32 cellular contexts compared by ENCODE assay signal in the genomic region with DNA sequence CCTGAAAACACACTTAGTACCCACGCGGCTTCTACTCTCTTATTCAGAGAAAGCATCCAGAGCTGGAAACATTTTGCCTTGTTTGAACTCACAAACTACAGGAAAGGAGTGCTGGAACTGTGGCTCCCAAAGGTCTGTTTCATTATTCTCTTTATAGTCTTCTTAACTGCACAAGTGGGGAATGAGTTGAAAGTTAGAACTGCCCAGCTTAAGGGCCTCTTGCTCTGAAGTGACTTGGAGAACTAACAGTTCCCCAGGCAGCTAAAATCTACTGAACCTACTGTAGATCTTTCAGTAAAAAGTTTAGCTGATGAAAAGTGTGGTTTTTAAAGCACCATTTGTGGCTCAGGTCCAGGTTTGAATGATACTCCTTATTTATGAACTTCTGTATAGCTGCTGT.
"Had no signal": no experiment of that assay in that cellular context is flagged by ENCODE, and none has a peak within 500 bp of the region (broad histone marks: within the 10 kb centered on the region; RNA-seq: fewer than 3 reads in every experiment).

No MANE protein-coding gene starts in this region.

- H3K36me3 ChIP-seq: cardiac muscle cell, WERI-Rb-1 had no signal

- H3K4me1 ChIP-seq: ascending aorta had no signal

- DNase-seq: activated CD4-positive, alpha-beta memory T cell treated with anti-CD3 and anti-CD28 coated beads, Interleukin-2, amount 10 ng/mL, durations not matched to agents 7 days and 5 days; activated CD4-positive, alpha-beta T cell treated with anti-CD3 and anti-CD28 coated beads for 1 hour; activated CD4-positive, alpha-beta T cell treated with anti-CD3 and anti-CD28 coated beads for 36 hours; activated CD4-positive, alpha-beta T cell treated with anti-CD3 and anti-CD28 coated beads for 48 hours; activated CD4-positive, alpha-beta T cell treated with anti-CD3 and anti-CD28 coated beads, Interleukin-2, amount 10 ng/mL, durations not matched to agents 7 days and 5 days; activated CD4-positive, alpha-beta T cell treated with anti-CD3 and anti-CD28 coated beads, Interleukin-2, amount 50 U/mL, for 48 hours; activated CD4-positive, CD25-positive, alpha-beta regulatory T cell; activated CD8-positive, alpha-beta memory T cell treated with anti-CD3 and anti-CD28 coated beads for 24 hours; activated CD8-positive, alpha-beta memory T cell treated with anti-CD3 and anti-CD28 coated beads, Interleukin-2, amount 10 ng/mL, durations not matched to agents 7 days and 5 days; activated CD8-positive, alpha-beta memory T cell treated with anti-CD3 and anti-CD28 coated beads, Interleukin-2, amount 50 U/mL, for 48 hours; activated CD8-positive, alpha-beta T cell treated with anti-CD3 and anti-CD28 coated beads, Interleukin-2, amount 10 ng/mL, durations not matched to agents 7 days and 5 days; activated effector memory CD4-positive, alpha-beta T cell treated with Interleukin-2 at 50 U/mL for 16 hours; activated gamma-delta T cell; activated naive CD4-positive, alpha-beta T cell treated with anti-CD3 and anti-CD28 coated beads, Interleukin-2, amount 10 ng/mL, durations not matched to agents 7 days and 5 days; activated naive CD4-positive, alpha-beta T cell treated with Interleukin-2 at 50 U/mL for 16 hours; activated naive CD8-positive, alpha-beta T cell treated with anti-CD3 and anti-CD28 coated beads, Interleukin-2, amount 10 ng/mL, durations not matched to agents 7 days and 5 days; activated naive CD8-positive, alpha-beta T cell treated with anti-CD3 and anti-CD28 coated beads, Interleukin-2, amount 50 U/mL, for 24 hours; activated T-cell treated with anti-CD3 and anti-CD28 coated beads, Interleukin-2, amount 50 U/mL, for 24 hours; activated T-cell treated with anti-CD3 and anti-CD28 coated beads, Interleukin-2, amount 50 U/mL, for 48 hours; amygdala; caudate nucleus; cerebellar nuclear complex; T-helper 1 cell; T-helper 2 cell; T-helper 9 cell; WERI-Rb-1 had no signal

- H3K27me3 ChIP-seq: ascending aorta, cardiac muscle cell had no signal

- H3K9me3 ChIP-seq: ascending aorta had no signal

- FAIRE-seq: bronchial epithelial cell, TTC549 had no signal

- H3K27ac ChIP-seq: ascending aorta, cardiac muscle cell, WERI-Rb-1 had no signal

- H3K4me3 ChIP-seq: ascending aorta, cardiac muscle cell had no signal

- ATAC-seq: activated CD4-positive, alpha-beta T cell treated with anti-CD3 and anti-CD28 coated beads for 36 hours; activated CD4-positive, CD25-positive, alpha-beta regulatory T cell treated with anti-CD3 and anti-CD28 coated beads, Interleukin-2, amount 50 U/mL, for 24 hours; activated CD8-positive, alpha-beta memory T cell treated with anti-CD3 and anti-CD28 coated beads, Interleukin-2, amount 10 ng/mL, durations not matched to agents 7 days and 5 days; activated CD8-positive, alpha-beta T cell treated with anti-CD3 and anti-CD28 coated beads, Interleukin-2, amount 10 ng/mL, durations not matched to agents 7 days and 5 days; activated naive CD8-positive, alpha-beta T cell treated with anti-CD3 and anti-CD28 coated beads, Interleukin-2, amount 50 U/mL, for 24 hours; WTC11 had no signal
